Comparison of ENCODE assay signal across 13 cellular contexts in genomic region chr1:8343044-8343443, GRCh38. TPM values are rescaled to one million over a fixed set of nuclear protein-coding genes. Genes with fewer than 3 reads are reported as not detected.
DNase-seq lines count a peak whose midpoint lies in the region; ATAC-seq, FAIRE-seq and TF ChIP-seq lines count a peak whose summit lies in the region.
"Had no signal": no experiment of that assay in that cellular context is flagged by ENCODE, and none has a peak within 500 bp of the region (broad histone marks: within the 10 kb centered on the region; RNA-seq: fewer than 3 reads in every experiment).

No MANE protein-coding gene starts in this region.

- DNase-seq in A549 (ENCODE audit: low read depth in 1 of 2, low spot score in 1 of 2) (no peak), left ventricle myocardium inferior (no peak), prostate gland (ENCODE audit: low spot score) (no peak), OCI-LY7 (ENCODE audit: low spot score) (no peak), posterior vena cava (ENCODE audit: low spot score) (no peak), MM.1S (no peak), NCI-H2227 treated with DMSO at 0.1 percent for 48 hours (lab: John Stamatoyannopoulos, UW) (no peak)
- DNase-seq: DMS153, mesendoderm, NCI-H1417 treated with DMSO at 0.1 percent for 48 hours had no signal

- no TSS peak for BruUV-seq in OCI-LY7 (replicated peaks; lab: Mats Ljungman, UMichigan)

- no peak overlapping the region for H3K9ac ChIP-seq in MM.1S (ENCODE audit: low read length)

- peak overlapping the region; percentile 68 for H3K4me2 ChIP-seq in A549
- H3K4me2 ChIP-seq in OCI-LY7 (ENCODE audit: low read length): no peak overlapping the region
- H3K4me2 ChIP-seq in MM.1S (ENCODE audit: low read depth, low read length): no peak overlapping the region

- POLR2A ChIA-PET in A549 (lab: Yijun Ruan, JAX): no interaction called here
- POLR2A ChIA-PET in OCI-LY7 (lab: Charles Lee): interaction anchor here (0.6 kb wide), 1 partner anchor 60 kb away, joined by 4 read pairs; no protein-coding TSS in a partner anchor

- H3K4me3 ChIP-seq in A549 (no peak overlapping the region), left ventricle myocardium inferior (peak overlapping the region; percentile 32), prostate gland (no peak overlapping the region), OCI-LY7 (ENCODE audit: low read depth, low read length, poor library complexity, severe bottlenecking) (no peak overlapping the region), MM.1S (ENCODE audit: low read length) (no peak overlapping the region)

- TF ChIP-seq RAD21 in A549 (conservative IDR thresholded peaks at IDR 0.05 in 1 of 2, IDR thresholded peaks at IDR 0.05 in 1 of 2): no peak

- H3K4me1 ChIP-seq in A549 (peaks cover 23% of the 10 kb centered on the region), left ventricle myocardium inferior (peaks cover 12% of the 10 kb centered on the region), prostate gland (replicated peaks) (peaks cover 4% of the 10 kb centered on the region), OCI-LY7 (ENCODE audit: insufficient read depth, low read length, poor library complexity, severe bottlenecking) (no peaks in the 10 kb centered on the region), MM.1S (ENCODE audit: low read length) (no peaks in the 10 kb centered on the region)

- H3K9me2 ChIP-seq in OCI-LY7 (ENCODE audit: insufficient read depth, low read length): no peaks in the 10 kb centered on the region
- no peaks in the 10 kb centered on the region for H3K9me2 ChIP-seq in MM.1S (replicated peaks; ENCODE audit: insufficient read depth, low read length)

- intact Hi-C loops in left ventricle myocardium inferior (cut with micrococcal nuclease) (no loop called here), prostate gland (cut with DNase I) (no loop called here), OCI-LY7 (cut with micrococcal nuclease; ENCODE audit: unreplicated experiment) (no loop called here), posterior vena cava (cut with DNase I) (loop anchor here in 1 of 2 donors (10.0 kb wide), 1 partner anchor 328 kb away; no protein-coding TSS in a partner anchor)

- peak overlapping the region; percentile 94 to 95 for H3K27ac ChIP-seq in A549
- H3K27ac ChIP-seq in VCaP: peak overlapping the region; percentile 54
- H3K27ac ChIP-seq in left ventricle myocardium inferior (replicated peaks): peak overlapping the region; percentile 58
- H3K27ac ChIP-seq in prostate gland: peak overlapping the region; percentile 95
- no peak overlapping the region for H3K27ac ChIP-seq in OCI-LY7 (ENCODE audit: low read depth, low read length, poor library complexity, severe bottlenecking)
- H3K27ac ChIP-seq in MM.1S (ENCODE audit: low read length): no peak overlapping the region

- no peaks in the 10 kb centered on the region for H3K79me2 ChIP-seq in OCI-LY7 (ENCODE audit: insufficient read depth, low read depth, low read length)
- H3K79me2 ChIP-seq in MM.1S (ENCODE audit: low read length): no peaks in the 10 kb centered on the region

- TF ChIP-seq EP300 in A549 (IDR thresholded peaks at IDR 0.05): no peak

- no peak for TF ChIP-seq POLR2A in A549 (IDR thresholded peaks at IDR 0.05; ENCODE audit: low read length)
- no peak for TF ChIP-seq POLR2A in prostate gland (IDR thresholded peaks at IDR 0.05)

- H3K36me3 ChIP-seq in left ventricle myocardium inferior: peaks cover 3% of the 10 kb centered on the region
- no peaks in the 10 kb centered on the region for H3K36me3 ChIP-seq in prostate gland
- H3K36me3 ChIP-seq in OCI-LY7 (ENCODE audit: insufficient read depth, low read length): no peaks in the 10 kb centered on the region
- H3K36me3 ChIP-seq in MM.1S (replicated peaks; ENCODE audit: insufficient read depth, low read length): no peaks in the 10 kb centered on the region

- no peaks in the 10 kb centered on the region for H3K9me3 ChIP-seq in A549
- no peaks in the 10 kb centered on the region for H3K9me3 ChIP-seq in left ventricle myocardium inferior (replicated peaks)
- H3K9me3 ChIP-seq in prostate gland: no peaks in the 10 kb centered on the region
- H3K9me3 ChIP-seq in OCI-LY7 (ENCODE audit: low read length): no peaks in the 10 kb centered on the region
- no peaks in the 10 kb centered on the region for H3K9me3 ChIP-seq in MM.1S (replicated peaks; ENCODE audit: insufficient read depth, low read length)

- 40% methylated on average over 8 of the region's 11 CpGs for WGBS in A549 (ENCODE audit: missing lambda C conversion rate)
- 57% methylated on average over 11 of the region's 11 CpGs for WGBS in prostate gland

- H2AFZ ChIP-seq in OCI-LY7 (ENCODE audit: low read length): no peak overlapping the region
- H2AFZ ChIP-seq in MM.1S (ENCODE audit: low read length): no peak overlapping the region

- FAIRE-seq in A549 (lab: Jason Lieb, UNC): no peak
- FAIRE-seq: bronchial epithelial cell had no signal

- no peaks in the 10 kb centered on the region for H3F3A ChIP-seq in MM.1S (ENCODE audit: insufficient read depth, low read length)

- peak; percentile 51 to 61; a peak in 5 of 6 replicates for ATAC-seq in A549
- ATAC-seq: activated T-helper 17 cell treated with anti-CD3 and anti-CD28 coated beads, Interleukin-2, amount 50 U/mL, for 72 hours had no signal

- no peak for TF ChIP-seq CTCF in A549 (IDR thresholded peaks at IDR 0.05)
- TF ChIP-seq CTCF in VCaP (conservative IDR thresholded peaks at IDR 0.05): no peak
- no peak for TF ChIP-seq CTCF in left ventricle myocardium inferior (IDR thresholded peaks at IDR 0.05; ENCODE audit: borderline replicate concordance)
- TF ChIP-seq CTCF in prostate gland (IDR thresholded peaks at IDR 0.05): no peak
- no peak for TF ChIP-seq CTCF in OCI-LY7 (conservative IDR thresholded peaks at IDR 0.05; ENCODE audit: low read length)
- TF ChIP-seq CTCF in MM.1S (IDR thresholded peaks at IDR 0.05; ENCODE audit: low read length): no peak

- H4K20me1 ChIP-seq in OCI-LY7 (ENCODE audit: insufficient read depth, low read length): no peaks in the 10 kb centered on the region
- H4K20me1 ChIP-seq in MM.1S (ENCODE audit: insufficient read depth, low read length): no peaks in the 10 kb centered on the region

- CTCF ChIA-PET in A549 (lab: Yijun Ruan, JAX): interaction anchor here (0.6 to 2.9 kb wide), 8 partner anchors 8 to 368 kb away, joined by 3 to 12 read pairs (median 4); no protein-coding TSS in a partner anchor
- CTCF ChIA-PET in OCI-LY7 (lab: Charles Lee; ENCODE audit: unreplicated experiment): interaction anchor here (0.6 kb wide), 1 partner anchor 13 kb away, joined by 3 read pairs; no protein-coding TSS in a partner anchor

- no peaks in the 10 kb centered on the region for H3K27me3 ChIP-seq in left ventricle myocardium inferior (ENCODE audit: low read depth)
- H3K27me3 ChIP-seq in prostate gland (replicated peaks; ENCODE audit: insufficient read depth): no peaks in the 10 kb centered on the region
- peaks cover 83% of the 10 kb centered on the region for H3K27me3 ChIP-seq in MM.1S (replicated peaks; ENCODE audit: insufficient read depth, low read length)

TF ChIP-seq in A549, 52 proteins besides CTCF, POLR2A, EP300 and RAD21 (continues in another document):
- TF ChIP-seq KDM5A (IDR thresholded peaks at IDR 0.05) (no peak), HOXB13 (CRISPR knock-in tag; IDR thresholded peaks at IDR 0.05; ENCODE audit: low read depth) (peak; percentile 78; the same call in 1 of the 2 replicates), ZFP36 (IDR thresholded peaks at IDR 0.05; ENCODE audit: borderline replicate concordance, partially characterized antibody) (no peak), JUN (IDR thresholded peaks at IDR 0.05) (no peak), ZC3H11A (IDR thresholded peaks at IDR 0.05) (no peak), ATOH8 (CRISPR knock-in tag; IDR thresholded peaks at IDR 0.05; ENCODE audit: low read depth) (peak; percentile 83), EHF (CRISPR knock-in tag; IDR thresholded peaks at IDR 0.05) (no peak), EHMT2 (IDR thresholded peaks at IDR 0.05; ENCODE audit: low read depth) (no peak), CEBPB (IDR thresholded peaks at IDR 0.05) (no peak), FOSB (CRISPR knock-in tag; IDR thresholded peaks at IDR 0.05) (no peak), ELK1 (IDR thresholded peaks at IDR 0.05; ENCODE audit: low read depth, low read length) (no peak), CBX2 (IDR thresholded peaks at IDR 0.05; ENCODE audit: borderline replicate concordance, low read depth) (no peak), BHLHE40 (IDR thresholded peaks at IDR 0.05; ENCODE audit: low read depth, low read length) (no peak), ZNF302 (CRISPR knock-in tag; IDR thresholded peaks at IDR 0.05) (peak; percentile 38; the same call in 1 of the 2 replicates), CBX8 (IDR thresholded peaks at IDR 0.05) (no peak), SMC3 (IDR thresholded peaks at IDR 0.05) (no peak)

RNA-seq across cellular contexts. Expression of gene SLC45A1, which starts 25.1 kb away (rescaled TPM):
- polyA plus RNA-seq in A549 (2011; rRNA removed) (1.6 TPM in 2 replicates), A549 (2017; fragmentation: RNase III; extraction: RNeasy Plus Mini Kit Qiagen cat#74134 plus additional on column Dnase treatment) (1.7 to 2.2 TPM (median 1.8 TPM) in 3 replicates)
- polyA plus RNA-seq in A549 (2012; cell fraction: cytosol; rRNA removed): 1.8 and 3.1 TPM in 2 replicates
- polyA plus RNA-seq in A549 (2012; cell fraction: nucleus; rRNA removed): 3.1 and 4.5 TPM in 2 replicates
- 2.0 and 2.4 TPM in 2 replicates for polyA minus RNA-seq in A549 (2011; rRNA and poly(A)+ RNA removed)
- total RNA-seq in left ventricle myocardium inferior (1.8 TPM), prostate gland (1 to 10 TPM; 4.3 to 5.2 TPM), OCI-LY7 (2022) (not detected in 2 replicates), posterior vena cava (1 to 10 TPM; 3.6 to 5.6 TPM)
- not detected in 2 replicates for total RNA-seq in OCI-LY7 (2014; rRNA removed; shearing (Covaris generic))

Comparison
In these comparisons a context has a peak if more than half of its experiments do, and no peak if none do; other contexts are left out.
1. H3K27ac ChIP-seq: peak in A549 (2 of 2), VCaP (single experiment), left ventricle myocardium inferior (single experiment) and prostate gland (2 of 2); none in OCI-LY7 (single experiment) and MM.1S (single experiment).